In the genomic region with DNA sequence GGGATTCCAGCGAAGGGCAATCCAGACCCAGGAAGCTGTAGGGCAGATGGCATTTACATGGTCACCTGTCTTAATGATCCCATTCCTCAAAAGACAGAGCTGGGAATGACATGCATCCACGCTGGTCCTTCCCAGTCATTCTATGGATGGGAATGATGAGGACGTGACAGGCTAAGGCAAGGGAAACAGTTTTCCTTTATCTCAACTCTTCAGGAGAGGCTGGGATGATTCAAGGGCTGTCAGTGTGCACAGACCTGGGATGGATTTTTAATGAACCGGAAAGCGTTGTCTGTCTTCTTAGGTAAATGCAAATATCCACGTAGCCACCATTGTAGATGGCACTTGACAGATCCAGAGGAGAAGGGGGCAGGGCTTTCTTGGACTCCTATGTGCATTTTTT, we compare ENCODE assay signal across 31 cellular contexts.
"Had no signal": no experiment of that assay in that cellular context is flagged by ENCODE, and none has a peak within 500 bp of the region (broad histone marks: within the 10 kb centered on the region; RNA-seq: fewer than 3 reads in every experiment).

No MANE protein-coding gene starts in this region.

- H3K9me3 ChIP-seq: adrenal gland, body of pancreas, breast epithelium had no signal

- H3K4me3 ChIP-seq: adrenal gland, body of pancreas, breast epithelium had no signal

- H3K4me1 ChIP-seq: adrenal gland, body of pancreas, breast epithelium had no signal

- H3K27me3 ChIP-seq: adrenal gland, body of pancreas, brain microvascular endothelial cell, breast epithelium had no signal

- H3K27ac ChIP-seq: adrenal gland, body of pancreas, brain microvascular endothelial cell, breast epithelium, VCaP had no signal

- H3K36me3 ChIP-seq: adrenal gland, brain microvascular endothelial cell, breast epithelium had no signal

- DNase-seq: activated B cell treated with CpG ODN at 0.5 μM for 24 hours; activated CD4-positive, alpha-beta memory T cell treated with anti-CD3 and anti-CD28 coated beads for 36 hours; activated CD4-positive, alpha-beta T cell treated with anti-CD3 and anti-CD28 coated beads for 4 hours; activated CD4-positive, alpha-beta T cell treated with anti-CD3 and anti-CD28 coated beads, Interleukin-2, amount 10 ng/mL, durations not matched to agents 24 days and 14 days; activated CD4-positive, alpha-beta T cell treated with anti-CD3 and anti-CD28 coated beads, Interleukin-2, amount 50 U/mL, for 1 hour; activated CD4-positive, alpha-beta T cell treated with anti-CD3 and anti-CD28 coated beads, Interleukin-2, amount 50 U/mL, for 4 hours; activated CD4-positive, CD25-positive, alpha-beta regulatory T cell treated with anti-CD3 and anti-CD28 coated beads, Interleukin-2, amount 50 U/mL, for 72 hours; activated CD8-positive, alpha-beta memory T cell treated with anti-CD3 and anti-CD28 coated beads, Interleukin-2, amount 50 U/mL, for 4 hours; activated CD8-positive, alpha-beta T cell treated with anti-CD3 and anti-CD28 coated beads for 36 hours; activated effector memory CD4-positive, alpha-beta T cell treated with anti-CD3 and anti-CD28 coated beads, Interleukin-2, amount 50 U/mL, for 16 hours; activated gamma-delta T cell treated with Interleukin-2 at 50 U/mL for 16 hours; activated naive CD4-positive, alpha-beta T cell; activated naive CD4-positive, alpha-beta T cell treated with anti-CD3 and anti-CD28 coated beads for 36 hours; activated naive CD4-positive, alpha-beta T cell treated with anti-CD3 and anti-CD28 coated beads, Interleukin-2, amount 50 U/mL, for 16 hours; activated naive CD8-positive, alpha-beta T cell treated with anti-CD3 and anti-CD28 coated beads for 36 hours; activated T-cell treated with anti-CD3 and anti-CD28 coated beads for 4 hours; activated T-cell treated with anti-CD3 and anti-CD28 coated beads, Interleukin-2, amount 50 U/mL, for 1 hour; activated T-cell treated with anti-CD3 and anti-CD28 coated beads, Interleukin-2, amount 50 U/mL, for 4 hours; activated T-cell treated with anti-CD3 and anti-CD28 coated beads, Interleukin-2, amount 50 U/mL, for 72 hours; adrenal gland; amniotic stem cell; body of pancreas; brain microvascular endothelial cell; central memory CD4-positive, alpha-beta T cell; T-helper 1 cell; T-helper 2 cell; T-helper 9 cell had no signal

- ATAC-seq: activated CD8-positive, alpha-beta T cell treated with anti-CD3 and anti-CD28 coated beads for 36 hours; activated naive CD4-positive, alpha-beta T cell treated with anti-CD3 and anti-CD28 coated beads, Interleukin-2, amount 50 U/mL, for 72 hours; activated T-cell treated with anti-CD3 and anti-CD28 coated beads, Interleukin-2, amount 50 U/mL, for 4 hours; activated T-cell treated with anti-CD3 and anti-CD28 coated beads, Interleukin-2, amount 50 U/mL, for 72 hours; activated T-helper 17 cell treated with anti-CD3 and anti-CD28 coated beads, Interleukin-2, amount 50 U/mL, for 72 hours; body of pancreas had no signal
